ENCODE assay signal across 15 cellular contexts in genomic region chr1:70083519-70083918, GRCh38.
DNase-seq lines count a peak whose midpoint lies in the region; ATAC-seq and TF ChIP-seq lines count a peak whose summit lies in the region.
"Had no signal": no experiment of that assay in that cellular context is flagged by ENCODE, and none has a peak within 500 bp of the region (broad histone marks: within the 10 kb centered on the region; RNA-seq: fewer than 3 reads in every experiment).

No MANE protein-coding gene starts in this region.

- peak; percentile 61 for ATAC-seq in GM19372 (IDR thresholded peaks at IDR 0.05; ENCODE audit: low read depth, unreplicated experiment)
- peak; percentile 81 for ATAC-seq in HG03175 (IDR thresholded peaks at IDR 0.05; ENCODE audit: unreplicated experiment)
- ATAC-seq: A549 had no signal

- no peak for TF ChIP-seq POLR2A in vagina (IDR thresholded peaks at IDR 0.05)

- H3K4me1 ChIP-seq in BLaER1 (peaks cover 15% of the 10 kb centered on the region), BE2C (no peaks in the 10 kb centered on the region), vagina (no peaks in the 10 kb centered on the region)
- H3K4me1 ChIP-seq: A549, thyroid gland had no signal

- H3K27me3 ChIP-seq in BLaER1 (no peaks in the 10 kb centered on the region), BE2C (no peaks in the 10 kb centered on the region), vagina (no peaks in the 10 kb centered on the region)
- H3K27me3 ChIP-seq: thyroid gland had no signal

- H3K4me3 ChIP-seq in BLaER1 (no peak overlapping the region), BE2C (ENCODE audit: low read depth, low read length) (no peak overlapping the region), vagina (no peak overlapping the region)
- H3K4me3 ChIP-seq: A549, thyroid gland had no signal

- intact Hi-C loops in vagina (cut with DNase I): no loop called here

- no peak for TF ChIP-seq CTCF in BE2C (IDR thresholded peaks at IDR 0.05; ENCODE audit: low read depth, low read length)
- no peak for TF ChIP-seq CTCF in vagina (IDR thresholded peaks at IDR 0.05)

- peak overlapping the region; percentile 28 for H3K4me2 ChIP-seq in BLaER1
- H3K4me2 ChIP-seq: A549 had no signal

- H3K27ac ChIP-seq in BLaER1: no peak overlapping the region
- no peak overlapping the region for H3K27ac ChIP-seq in vagina
- H3K27ac ChIP-seq: A549, thyroid gland had no signal

- H3K36me3 ChIP-seq in BLaER1: no peaks in the 10 kb centered on the region
- no peaks in the 10 kb centered on the region for H3K36me3 ChIP-seq in BE2C
- no peaks in the 10 kb centered on the region for H3K36me3 ChIP-seq in vagina
- H3K36me3 ChIP-seq: thyroid gland had no signal

- H4K20me1 ChIP-seq in BLaER1: no peaks in the 10 kb centered on the region

- 0 out of 2 replicates have a peak, but pooled peaks cover 9% of the 10 kb centered on the region for H3K9me3 ChIP-seq in BLaER1
- H3K9me3 ChIP-seq in BE2C: no peaks in the 10 kb centered on the region
- H3K9me3 ChIP-seq in vagina: no peaks in the 10 kb centered on the region
- H3K9me3 ChIP-seq: A549, thyroid gland had no signal

- DNase-seq in NOMO-1 treated with dmso at 0.1 percent for 144 hours (lab: John Stamatoyannopoulos, UW; ENCODE audit: unreplicated experiment): peak; percentile 76
- DNase-seq in activated CD8-positive, alpha-beta memory T cell treated with anti-CD3 and anti-CD28 coated beads for 24 hours: no peak
- DNase-seq in BE2C: no peak
- DNase-seq in SHP77 treated with DMSO at 0.1 percent for 48 hours (lab: John Stamatoyannopoulos, UW): no peak
- DNase-seq in vagina (ENCODE audit: extremely low spot score in 2 of 2): no peak
- DNase-seq: activated CD8-positive, alpha-beta memory T cell treated with anti-CD3 and anti-CD28 coated beads, Interleukin-2, amount 50 U/mL, for 4 hours; H9; kidney; naive B cell; NCI-H146; thyroid gland had no signal

- H3K9ac ChIP-seq in BLaER1: no peak overlapping the region
